ENCODE assay signal across 29 cellular contexts in genomic region chr1:18786149-18786548, GRCh38.
"Had no signal": no experiment of that assay in that cellular context is flagged by ENCODE, and none has a peak within 500 bp of the region (broad histone marks: within the 10 kb centered on the region; RNA-seq: fewer than 3 reads in every experiment).

No MANE protein-coding gene starts in this region.

- H3K27me3 ChIP-seq: testis, thyroid gland, uterus, vagina had no signal

- ATAC-seq: stimulated activated effector memory CD8-positive, alpha-beta T cell treated with anti-CD3 and anti-CD28 coated beads, Interleukin-12 subunit alpha, Interleukin-12 subunit beta, amount 100 ng/mL, for 72 hours; stimulated activated memory B cell treated with anti-CD40 and anti-IgM and Interleukin-4, amounts not matched to agents 10 μg/mL and 1 μg/mL and 100 μg/mL, for 72 hours; stimulated activated naive B cell treated with anti-CD40 and anti-IgM and Interleukin-4, amounts not matched to agents 10 μg/mL and 1 μg/mL and 100 μg/mL, for 72 hours; stimulated activated naive CD8-positive, alpha-beta T cell treated with anti-CD3 and anti-CD28 coated beads, Interleukin-15, amount 100 ng/mL, for 72 hours; stimulated activated naive CD8-positive, alpha-beta T cell treated with anti-CD3 and anti-CD28 coated beads, Interleukin-15, Interleukin-2, amounts not matched to agents 100 U/mL and 50 U/mL, for 24 hours; upper lobe of right lung had no signal

- H3K4me3 ChIP-seq: stomach, suprapubic skin, testis, thoracic aorta, thyroid gland, tibial artery, tibial nerve, transverse colon, upper lobe of left lung, upper lobe of right lung, uterus, vagina had no signal

- H3K4me1 ChIP-seq: stomach, suprapubic skin, testis, thyroid gland, tibial artery, tibial nerve, transverse colon, upper lobe of left lung, upper lobe of right lung, uterus, vagina had no signal

- DNase-seq: stimulated activated CD4-positive, alpha-beta T cell treated with anti-CD3 and anti-CD28 coated beads, Interleukin-2, amount 100 ng/mL, for 48 hours; stimulated activated CD4-positive, alpha-beta T cell treated with anti-CD3 and anti-CD28 coated beads, Interleukin-4, amount 100 ng/mL, for 1 hour; stimulated activated CD4-positive, alpha-beta T cell treated with anti-CD3 and anti-CD28 coated beads, Interleukin-4, amount 100 ng/mL, for 24 hours; stimulated activated CD4-positive, alpha-beta T cell treated with anti-CD3 and anti-CD28 coated beads, Interleukin-4, amount 100 ng/mL, for 4 hours; stimulated activated CD8-positive, alpha-beta memory T cell treated with anti-CD3 and anti-CD28 coated beads, Interleukin-4, amount 100 ng/mL, for 48 hours; stimulated activated naive B cell treated with anti-CD40 and anti-IgM and Interleukin-4, amounts not matched to agents 10 μg/mL and 1 μg/mL and 100 μg/mL, for 72 hours; stimulated activated naive CD4-positive, alpha-beta T cell; stimulated activated naive CD4-positive, alpha-beta T cell treated with Interleukin-2 at 50 U/mL for 16 hours; stimulated activated naive CD8-positive, alpha-beta T cell treated with anti-CD3 and anti-CD28 coated beads, Interleukin-15, amount 100 ng/mL, for 72 hours; stimulated activated naive CD8-positive, alpha-beta T cell treated with anti-CD3 and anti-CD28 coated beads, Interleukin-15, Interleukin-2, amounts not matched to agents 100 U/mL and 50 U/mL, for 24 hours; stomach; substantia nigra; testis; thyroid gland; tibial artery; transverse colon; trophoblast cell; upper lobe of left lung; upper lobe of right lung; uterus had no signal

- H3K27ac ChIP-seq: stomach, suprapubic skin, testis, thoracic aorta, thyroid gland, tibial artery, tibial nerve, transverse colon, upper lobe of left lung, upper lobe of right lung, uterus, vagina had no signal

- H3K36me3 ChIP-seq: stomach, suprapubic skin, thoracic aorta, thyroid gland, tibial artery, tibial nerve, transverse colon, upper lobe of left lung, upper lobe of right lung, uterus, vagina had no signal

- H3K4me1 Mint-ChIP-seq: stimulated activated effector memory CD8-positive, alpha-beta T cell treated with anti-CD3 and anti-CD28 coated beads, Interleukin-12 subunit alpha, Interleukin-12 subunit beta, amount 100 ng/mL, for 72 hours; stimulated activated memory B cell treated with anti-CD40 and anti-IgM and Interleukin-4, amounts not matched to agents 10 μg/mL and 1 μg/mL and 100 μg/mL, for 72 hours; stimulated activated naive B cell treated with anti-CD40 and anti-IgM and Interleukin-4, amounts not matched to agents 10 μg/mL and 1 μg/mL and 100 μg/mL, for 72 hours; stimulated activated naive CD8-positive, alpha-beta T cell treated with anti-CD3 and anti-CD28 coated beads, Interleukin-15, amount 100 ng/mL, for 72 hours had no signal

- H3K4me3 Mint-ChIP-seq: stimulated activated effector memory CD8-positive, alpha-beta T cell treated with anti-CD3 and anti-CD28 coated beads, Interleukin-12 subunit alpha, Interleukin-12 subunit beta, amount 100 ng/mL, for 72 hours; stimulated activated memory B cell treated with anti-CD40 and anti-IgM and Interleukin-4, amounts not matched to agents 10 μg/mL and 1 μg/mL and 100 μg/mL, for 72 hours; stimulated activated naive B cell treated with anti-CD40 and anti-IgM and Interleukin-4, amounts not matched to agents 10 μg/mL and 1 μg/mL and 100 μg/mL, for 72 hours; stimulated activated naive CD8-positive, alpha-beta T cell treated with anti-CD3 and anti-CD28 coated beads, Interleukin-15, amount 100 ng/mL, for 72 hours; stimulated activated naive CD8-positive, alpha-beta T cell treated with anti-CD3 and anti-CD28 coated beads, Interleukin-15, Interleukin-2, amounts not matched to agents 100 ng/mL and 50 ng/mL, for 24 hours; type B pancreatic cell had no signal

- FAIRE-seq: urothelium cell line had no signal

- H3K27ac Mint-ChIP-seq: stimulated activated effector memory CD8-positive, alpha-beta T cell treated with anti-CD3 and anti-CD28 coated beads, Interleukin-12 subunit alpha, Interleukin-12 subunit beta, amount 100 ng/mL, for 72 hours; stimulated activated memory B cell treated with anti-CD40 and anti-IgM and Interleukin-4, amounts not matched to agents 10 μg/mL and 1 μg/mL and 100 μg/mL, for 72 hours; stimulated activated naive B cell treated with anti-CD40 and anti-IgM and Interleukin-4, amounts not matched to agents 10 μg/mL and 1 μg/mL and 100 μg/mL, for 72 hours; stimulated activated naive CD8-positive, alpha-beta T cell treated with anti-CD3 and anti-CD28 coated beads, Interleukin-15, amount 100 ng/mL, for 72 hours; stimulated activated naive CD8-positive, alpha-beta T cell treated with anti-CD3 and anti-CD28 coated beads, Interleukin-15, Interleukin-2, amounts not matched to agents 100 ng/mL and 50 ng/mL, for 24 hours; type B pancreatic cell had no signal

- H3K36me3 Mint-ChIP-seq: stimulated activated effector memory CD8-positive, alpha-beta T cell treated with anti-CD3 and anti-CD28 coated beads, Interleukin-12 subunit alpha, Interleukin-12 subunit beta, amount 100 ng/mL, for 72 hours; stimulated activated memory B cell treated with anti-CD40 and anti-IgM and Interleukin-4, amounts not matched to agents 10 μg/mL and 1 μg/mL and 100 μg/mL, for 72 hours; stimulated activated naive B cell treated with anti-CD40 and anti-IgM and Interleukin-4, amounts not matched to agents 10 μg/mL and 1 μg/mL and 100 μg/mL, for 72 hours; type B pancreatic cell had no signal

- H3K9me3 ChIP-seq: stomach, suprapubic skin, testis, thoracic aorta, thyroid gland, tibial artery, tibial nerve, transverse colon, upper lobe of left lung, upper lobe of right lung, uterus, vagina had no signal

- H3K9me3 Mint-ChIP-seq: stimulated activated effector memory CD8-positive, alpha-beta T cell treated with anti-CD3 and anti-CD28 coated beads, Interleukin-12 subunit alpha, Interleukin-12 subunit beta, amount 100 ng/mL, for 72 hours; stimulated activated memory B cell treated with anti-CD40 and anti-IgM and Interleukin-4, amounts not matched to agents 10 μg/mL and 1 μg/mL and 100 μg/mL, for 72 hours; stimulated activated naive B cell treated with anti-CD40 and anti-IgM and Interleukin-4, amounts not matched to agents 10 μg/mL and 1 μg/mL and 100 μg/mL, for 72 hours; stimulated activated naive CD8-positive, alpha-beta T cell treated with anti-CD3 and anti-CD28 coated beads, Interleukin-15, amount 100 ng/mL, for 72 hours; stimulated activated naive CD8-positive, alpha-beta T cell treated with anti-CD3 and anti-CD28 coated beads, Interleukin-15, Interleukin-2, amounts not matched to agents 100 ng/mL and 50 ng/mL, for 24 hours; type B pancreatic cell had no signal
